ENCODE assay signal across 11 cellular contexts in genomic region chr15:99437315-99438221, GRCh38.
DNase-seq lines count a peak whose midpoint lies in the region; ATAC-seq and TF ChIP-seq lines count a peak whose summit lies in the region.
"Had no signal": no experiment of that assay in that cellular context is flagged by ENCODE, and none has a peak within 500 bp of the region (broad histone marks: within the 10 kb centered on the region; RNA-seq: fewer than 3 reads in every experiment).

No MANE protein-coding gene starts in this region.

- H3K36me3 ChIP-seq in esophagus muscularis mucosa (no peaks in the 10 kb centered on the region), neuronal stem cell (replicated peaks in 1 of 2; ENCODE audit: control insufficient read depth in 2 of 2, insufficient read depth in 2 of 2, low read length in 2 of 2) (no peaks in the 10 kb centered on the region), tibial artery (no peaks in the 10 kb centered on the region)
- H3K36me3 ChIP-seq: HAP-1 had no signal

- peaks cover under 1% of the 10 kb centered on the region for H3K79me1 ChIP-seq in neuronal stem cell (ENCODE audit: low read depth, low read length)

- no peak overlapping the region for H3K4ac ChIP-seq in neuronal stem cell (ENCODE audit: low read length)

- TF ChIP-seq EP300 in esophagus muscularis mucosa (IDR thresholded peaks at IDR 0.05) = no peak

- TF ChIP-seq POLR2A in esophagus muscularis mucosa (IDR thresholded peaks at IDR 0.05; ENCODE audit: low read depth) = no peak

- peak overlapping the region; percentile 47 for H2BK12ac ChIP-seq in neuronal stem cell (ENCODE audit: low read length)

- H2AFZ ChIP-seq in neuronal stem cell (ENCODE audit: low read length) = peak overlapping the region; percentile 71
- H2AFZ ChIP-seq: parathyroid adenoma had no signal

- H3K18ac ChIP-seq in neuronal stem cell (ENCODE audit: low read length) = peak overlapping the region; percentile 80

- no peak overlapping the region for H2BK120ac ChIP-seq in neuronal stem cell (ENCODE audit: low read depth, low read length)

- H3K9me3 ChIP-seq in esophagus muscularis mucosa (no peaks in the 10 kb centered on the region), neuronal stem cell (replicated peaks in 1 of 2; ENCODE audit: control insufficient read depth in 2 of 2, insufficient read depth in 1 of 2, low read depth in 1 of 2, low read length in 2 of 2) (no peaks in the 10 kb centered on the region), tibial artery (no peaks in the 10 kb centered on the region)
- H3K9me3 ChIP-seq: HAP-1 had no signal

- no peak for ATAC-seq in GM18517 (IDR thresholded peaks at IDR 0.05; ENCODE audit: unreplicated experiment)

- H3K27ac ChIP-seq in esophagus muscularis mucosa (replicated peaks in 1 of 4) (peak overlapping the region; percentile 49 to 72 (median 60)), neuronal stem cell (replicated peaks; ENCODE audit: low read length) (no peak overlapping the region), tibial artery (peak overlapping the region; percentile 52 to 70)

- H3K27me3 ChIP-seq in esophagus muscularis mucosa = no peaks in the 10 kb centered on the region
- H3K27me3 ChIP-seq in neuronal stem cell (ENCODE audit: control insufficient read depth in 3 of 3, insufficient read depth in 3 of 3, low read depth in 1 of 3, low read length in 3 of 3) = peaks cover 0 to 6% (median 0%) of the 10 kb centered on the region in 3 experiments
- no peaks in the 10 kb centered on the region for H3K27me3 ChIP-seq in tibial artery

- no peak overlapping the region for H3K4me3 ChIP-seq in esophagus muscularis mucosa
- H3K4me3 ChIP-seq in neuronal stem cell (ENCODE audit: low read length in 2 of 2) = no peak overlapping the region
- no peak overlapping the region for H3K4me3 ChIP-seq in tibial artery
- H3K4me3 ChIP-seq: HAP-1 had no signal

- H3K14ac ChIP-seq in neuronal stem cell (ENCODE audit: low read length) = no peak overlapping the region

- peak; percentile 2 for DNase-seq in activated gamma-delta T cell treated with Interleukin-2 at 50 U/mL for 16 hours
- no peak for DNase-seq in activated gamma-delta T cell (lab: John Stamatoyannopoulos, UW)
- DNase-seq in esophagus muscularis mucosa (ENCODE audit: extremely low spot score) = no peak
- no peak for DNase-seq in neuronal stem cell (ENCODE audit: low spot score)
- DNase-seq in tibial artery = peak; percentile 28 to 66
- DNase-seq in amygdala (lab: John Stamatoyannopoulos, UW) = no peak
- no peak for DNase-seq in DMS153 (lab: John Stamatoyannopoulos, UW)
- DNase-seq: SIG-M5 had no signal

- no peak overlapping the region for H3K9ac ChIP-seq in neuronal stem cell (ENCODE audit: low read depth, low read length, poor library complexity)
- H3K9ac ChIP-seq: parathyroid adenoma had no signal

- TF ChIP-seq CTCF in esophagus muscularis mucosa (IDR thresholded peaks at IDR 0.05) (no peak), tibial artery (IDR thresholded peaks at IDR 0.05) (peak in 1 of 2 experiments; percentile 10)

- peak overlapping the region; percentile 59 for H2AK5ac ChIP-seq in neuronal stem cell (ENCODE audit: low read depth, low read length)

- intact Hi-C loops in esophagus muscularis mucosa (cut with DNase I) = no loop called here
- intact Hi-C loops in tibial artery (cut with DNase I; ENCODE audit: low total_unique reads) = loop anchor here (10.0 kb wide), 1 partner anchor 127 kb away; the partner anchor contains the start of gene MEF2A

- H3K4me2 ChIP-seq in neuronal stem cell (ENCODE audit: insufficient read depth, low read length, poor library complexity, severe bottlenecking) = no peak overlapping the region

- peak overlapping the region; percentile 69 for H2BK5ac ChIP-seq in neuronal stem cell (ENCODE audit: low read length)

- H4K91ac ChIP-seq in neuronal stem cell (ENCODE audit: low read depth, low read length, poor library complexity) = no peak overlapping the region

- peak overlapping the region; percentile 90 for H2BK15ac ChIP-seq in neuronal stem cell (ENCODE audit: low read length)

- H4K8ac ChIP-seq in neuronal stem cell (ENCODE audit: low read depth, low read length) = no peak overlapping the region

- H3K4me1 ChIP-seq in esophagus muscularis mucosa = peaks cover 74 to 87% (median 83%) of the 10 kb centered on the region in 4 donors
- H3K4me1 ChIP-seq in neuronal stem cell (ENCODE audit: control insufficient read depth in 2 of 2, insufficient read depth in 1 of 2, low read depth in 1 of 2, low read length in 2 of 2) = peaks cover 8 to 17% of the 10 kb centered on the region in 2 donors
- H3K4me1 ChIP-seq in tibial artery = peaks cover 4 to 65% (median 47%) of the 10 kb centered on the region in 4 donors

- H3K23ac ChIP-seq in neuronal stem cell (ENCODE audit: low read depth, low read length, poor library complexity) = peak overlapping the region; percentile 83

- 78% methylated on average over 12 of the region's 23 CpGs for WGBS in esophagus muscularis mucosa
- WGBS in neuronal stem cell (ENCODE audit: extremely low coverage in 2 of 2, insufficient read length in 2 of 2, insufficient replicate concordance in 1 of 2), 2 donors = no CpG with 5 or more reads among the region's 23 CpGs

Comparison
In these comparisons a context has a peak if more than half of its experiments do, and no peak if none do; other contexts are left out.
1. DNase-seq: peak in activated gamma-delta T cell treated with Interleukin-2 at 50 U/mL for 16 hours (single experiment) and tibial artery (2 of 2); none in activated gamma-delta T cell (single experiment), esophagus muscularis mucosa (single experiment), neuronal stem cell (single experiment), amygdala (0 of 56) and DMS153 (single experiment).